ENCODE assay signal across 18 cellular contexts in genomic region chr10:126250045-126250444, GRCh38.
DNase-seq lines count a peak whose midpoint lies in the region; ATAC-seq and TF ChIP-seq lines count a peak whose summit lies in the region.
"Had no signal": no experiment of that assay in that cellular context is flagged by ENCODE, and none has a peak within 500 bp of the region (broad histone marks: within the 10 kb centered on the region; RNA-seq: fewer than 3 reads in every experiment).

No MANE protein-coding gene starts in this region.

- H3K27ac Mint-ChIP-seq in activated CD8-positive, alpha-beta memory T cell treated with anti-CD3 and anti-CD28 coated beads, Interleukin-2, amount 10 ng/mL, durations not matched to agents 7 days and 5 days = no peak overlapping the region

- ATAC-seq in HG03097 (IDR thresholded peaks at IDR 0.05; ENCODE audit: low FRiP score, unreplicated experiment) = no peak
- no peak for ATAC-seq in activated CD8-positive, alpha-beta memory T cell treated with anti-CD3 and anti-CD28 coated beads, Interleukin-2, amount 10 ng/mL, durations not matched to agents 7 days and 5 days
- ATAC-seq: GM12878 had no signal

- H3K36me3 Mint-ChIP-seq in activated CD8-positive, alpha-beta memory T cell treated with anti-CD3 and anti-CD28 coated beads, Interleukin-2, amount 10 ng/mL, durations not matched to agents 7 days and 5 days = no peaks in the 10 kb centered on the region

- H3K27ac ChIP-seq in ovary = peak overlapping the region; percentile 23 to 73

- H3K9me3 Mint-ChIP-seq in activated CD8-positive, alpha-beta memory T cell treated with anti-CD3 and anti-CD28 coated beads, Interleukin-2, amount 10 ng/mL, durations not matched to agents 7 days and 5 days (ENCODE audit: low read depth) = peaks cover 11% of the 10 kb centered on the region

- no peak for TF ChIP-seq POLR2A in ovary (IDR thresholded peaks at IDR 0.05)

- intact Hi-C loops in ovary (cut with DNase I) = no loop called here

- no peak for TF ChIP-seq EP300 in ovary (IDR thresholded peaks at IDR 0.05)

- H3K4me1 Mint-ChIP-seq in activated CD8-positive, alpha-beta memory T cell treated with anti-CD3 and anti-CD28 coated beads, Interleukin-2, amount 10 ng/mL, durations not matched to agents 7 days and 5 days = no peaks in the 10 kb centered on the region

- no peaks in the 10 kb centered on the region for H3K27me3 ChIP-seq in ovary

- TF ChIP-seq CTCF in choroid plexus epithelial cell (conservative IDR thresholded peaks at IDR 0.05; ENCODE audit: low read depth, low read length) (no peak), ovary (IDR thresholded peaks at IDR 0.05) (no peak)

- CTCF ChIA-PET in HEK293T (lab: Yijun Ruan, JAX) = interaction anchor here (1.0 kb wide), 1 partner anchor 89 kb away, joined by 6 read pairs; no protein-coding TSS in a partner anchor
- CTCF ChIA-PET in activated CD8-positive, alpha-beta memory T cell treated with anti-CD3 and anti-CD28 coated beads, Interleukin-2, amount 10 ng/mL, durations not matched to agents 7 days and 5 days (lab: Charles Lee) = no interaction called here

- POLR2A ChIA-PET in HEK293T (lab: Yijun Ruan, JAX) = interaction anchor here (0.7 to 1.3 kb wide), 2 partner anchors 11 to 25 kb away, joined by 3 to 4 read pairs; no protein-coding TSS in a partner anchor

- no peaks in the 10 kb centered on the region for H3K36me3 ChIP-seq in ovary

- H3K9me3 ChIP-seq in ovary = no peaks in the 10 kb centered on the region
- H3K9me3 ChIP-seq: Caco-2 had no signal

- 16 to 51% (median 40%) methylated on average over 5 of the region's 5 CpGs for WGBS in ovary, 3 donors

- H3K4me3 ChIP-seq in choroid plexus epithelial cell (ENCODE audit: low read depth, low read length) (no peak overlapping the region), ovary (no peak overlapping the region)
- H3K4me3 ChIP-seq: GM12878 had no signal

- DNase-seq in Daoy (ENCODE audit: low read depth) = peak; percentile 57
- peak; percentile 67 for DNase-seq in HEK293T (ENCODE audit: extremely low spot score)
- DNase-seq in choroid plexus epithelial cell (ENCODE audit: low read depth) = peak; percentile 67
- DNase-seq in ovary = no peak
- DNase-seq in NCI-H2196 (lab: John Stamatoyannopoulos, UW; ENCODE audit: unreplicated experiment) = no peak
- DNase-seq in activated CD8-positive, alpha-beta memory T cell treated with anti-CD3 and anti-CD28 coated beads, Interleukin-2, amount 10 ng/mL, durations not matched to agents 7 days and 5 days = no peak
- DNase-seq: AML-193; Kasumi-1; NCI-H1417 treated with DMSO at 0.1 percent for 48 hours; NCI-H2081; NCI-H2227 treated with DMSO at 0.1 percent for 48 hours; NCI-H526 treated with DMSO at 0.1 percent for 48 hours; NK-92 treated with Interleukin-12 subunit alpha and Interleukin-12 subunit beta, amount 100 ng/mL, for 24 hours; OCI-M1; RPMI8226 had no signal

- H3K27me3 Mint-ChIP-seq in activated CD8-positive, alpha-beta memory T cell treated with anti-CD3 and anti-CD28 coated beads, Interleukin-2, amount 10 ng/mL, durations not matched to agents 7 days and 5 days = no peaks in the 10 kb centered on the region

- peaks cover 25% of the 10 kb centered on the region for H3K4me1 ChIP-seq in ovary (ENCODE audit: insufficient read depth)

- no peak overlapping the region for H3K4me3 Mint-ChIP-seq in activated CD8-positive, alpha-beta memory T cell treated with anti-CD3 and anti-CD28 coated beads, Interleukin-2, amount 10 ng/mL, durations not matched to agents 7 days and 5 days

TF ChIP-seq in HEK293T, 16 proteins besides CTCF, POLR2A, EP300 and RAD21:
- TF ChIP-seq PKNOX1 (IDR thresholded peaks at IDR 0.05) (peak; percentile 76), FOXK2 (IDR thresholded peaks at IDR 0.05) (no peak), FOXM1 (IDR thresholded peaks at IDR 0.05; ENCODE audit: borderline replicate concordance) (no peak), ARNT (IDR thresholded peaks at IDR 0.05) (no peak), L3MBTL2 (conservative IDR thresholded peaks at IDR 0.05) (peak; percentile 87), TARDBP (IDR thresholded peaks at IDR 0.05) (no peak), CTBP1 (IDR thresholded peaks at IDR 0.05; ENCODE audit: borderline replicate concordance) (peak; percentile 75; the same call in 1 of the 2 replicates)

Comparison
In these comparisons a context has a peak if more than half of its experiments do, and no peak if none do; other contexts are left out.
1. DNase-seq: peak in Daoy (single experiment), HEK293T (single experiment) and choroid plexus epithelial cell (single experiment); none in ovary (0 of 5), NCI-H2196 (single experiment) and activated CD8-positive, alpha-beta memory T cell treated with anti-CD3 and anti-CD28 coated beads, Interleukin-2, amount 10 ng/mL, durations not matched to agents 7 days and 5 days (single experiment).